ENCODE assay signal across 9 cellular contexts in genomic region chr3:88219138-88219792, GRCh38.
DNase-seq lines count a peak whose midpoint lies in the region; ATAC-seq, FAIRE-seq and TF ChIP-seq lines count a peak whose summit lies in the region.
"Had no signal": no experiment of that assay in that cellular context is flagged by ENCODE, and none has a peak within 500 bp of the region (broad histone marks: within the 10 kb centered on the region; RNA-seq: fewer than 3 reads in every experiment).

No MANE protein-coding gene starts in this region.

- H3K4me1 ChIP-seq in Caco-2 (no peaks in the 10 kb centered on the region), astrocyte (ENCODE audit: insufficient read depth, low read length) (no peaks in the 10 kb centered on the region), kidney (ENCODE audit: control insufficient read depth in 1 of 2, insufficient read depth in 1 of 2, low read depth in 1 of 2, low read length in 2 of 2) (no peaks in the 10 kb centered on the region), vagina (no peaks in the 10 kb centered on the region)
- H3K4me1 ChIP-seq: parathyroid adenoma had no signal

- DNase-seq in Caco-2 (peak; percentile 42 to 57), NCI-H524 (lab: John Stamatoyannopoulos, UW) (peak; percentile 42 to 80), astrocyte (ENCODE audit: low read depth) (peak; percentile 49), kidney (peak; percentile 57), vagina (ENCODE audit: extremely low spot score in 2 of 2) (no peak), activated T-cell treated with anti-CD3 and anti-CD28 coated beads for 4 hours (no peak)

- no peak for TF ChIP-seq POLR2A in vagina (IDR thresholded peaks at IDR 0.05)

- H3K27me3 ChIP-seq in Caco-2 (replicated peaks; ENCODE audit: control insufficient read depth, insufficient read depth, low read length) (no peaks in the 10 kb centered on the region), astrocyte (ENCODE audit: insufficient read depth, low read length) (no peaks in the 10 kb centered on the region), vagina (no peaks in the 10 kb centered on the region)

- no peak overlapping the region for H2AFZ ChIP-seq in astrocyte (ENCODE audit: low read depth, low read length)
- H2AFZ ChIP-seq: parathyroid adenoma had no signal

- intact Hi-C loops in Caco-2 (cut with micrococcal nuclease; ENCODE audit: unreplicated experiment) = loop anchor here (1.0 to 10.0 kb wide), 2 partner anchors 86 to 880 kb away; no protein-coding TSS in a partner anchor
- intact Hi-C loops in kidney (cut with DNase I) = no loop called here
- intact Hi-C loops in vagina (cut with DNase I) = no loop called here

- H3K27me3 Mint-ChIP-seq in Caco-2 (ENCODE audit: insufficient read depth, unreplicated experiment) = peaks cover 3% of the 10 kb centered on the region
- H3K27me3 Mint-ChIP-seq in astrocyte (ENCODE audit: low read depth, unreplicated experiment) = no peaks in the 10 kb centered on the region

- H3K9me3 ChIP-seq in Caco-2 = no peaks in the 10 kb centered on the region
- H3K9me3 ChIP-seq in astrocyte (ENCODE audit: insufficient read depth, low read depth, low read length) = no peaks in the 10 kb centered on the region
- H3K9me3 ChIP-seq in kidney (ENCODE audit: control insufficient read depth in 1 of 2, low read length in 2 of 2) = no peaks in the 10 kb centered on the region
- H3K9me3 ChIP-seq in vagina = no peaks in the 10 kb centered on the region

- no peaks in the 10 kb centered on the region for H3K9me3 Mint-ChIP-seq in Caco-2 (ENCODE audit: unreplicated experiment)
- peaks cover 2% of the 10 kb centered on the region for H3K9me3 Mint-ChIP-seq in astrocyte (ENCODE audit: unreplicated experiment)

- BruUV-seq in Caco-2 (replicated peaks; lab: Mats Ljungman, UMichigan) = no TSS peak

- H3K36me3 ChIP-seq in Caco-2 (ENCODE audit: control insufficient read depth, insufficient read depth, low read length) (no peaks in the 10 kb centered on the region), astrocyte (ENCODE audit: insufficient read depth, low read length) (no peaks in the 10 kb centered on the region), kidney (ENCODE audit: control insufficient read depth in 1 of 2, insufficient read depth in 2 of 2, low read length in 2 of 2) (no peaks in the 10 kb centered on the region), vagina (no peaks in the 10 kb centered on the region)

- H3K27ac ChIP-seq in astrocyte (ENCODE audit: low read depth, low read length) (no peak overlapping the region), kidney (ENCODE audit: low read depth in 2 of 2, low read length in 2 of 2) (no peak overlapping the region), vagina (no peak overlapping the region)
- H3K27ac ChIP-seq: parathyroid adenoma had no signal

- H3K4me3 Mint-ChIP-seq in Caco-2 (ENCODE audit: unreplicated experiment) (no peak overlapping the region), astrocyte (ENCODE audit: unreplicated experiment) (no peak overlapping the region)

- no peak overlapping the region for H3K27ac Mint-ChIP-seq in Caco-2 (ENCODE audit: unreplicated experiment)
- H3K27ac Mint-ChIP-seq in astrocyte (ENCODE audit: unreplicated experiment) = no peak overlapping the region

- POLR2A ChIA-PET in Caco-2 (lab: Charles Lee) = no interaction called here

- H3K9ac ChIP-seq in astrocyte (ENCODE audit: low read length) = no peak overlapping the region
- H3K9ac ChIP-seq in kidney (ENCODE audit: low read length in 2 of 2) = no peak overlapping the region
- H3K9ac ChIP-seq: parathyroid adenoma had no signal

- CTCF ChIA-PET in Caco-2 (lab: Charles Lee) = interaction anchor here (0.5 to 1.6 kb wide), 4 partner anchors 13 to 1860 kb away, joined by 3 to 4 read pairs (median 4); no protein-coding TSS in a partner anchor

- FAIRE-seq in astrocyte (lab: Jason Lieb, UNC) = no peak
- FAIRE-seq in kidney (lab: Jason Lieb, UNC) = no peak

- H3K4me2 ChIP-seq in astrocyte (ENCODE audit: low read length) = no peak overlapping the region

- H3K36me3 Mint-ChIP-seq in Caco-2 (ENCODE audit: insufficient read depth, unreplicated experiment) (no peaks in the 10 kb centered on the region), astrocyte (ENCODE audit: low read depth, unreplicated experiment) (no peaks in the 10 kb centered on the region)

- no peaks in the 10 kb centered on the region for H4K20me1 ChIP-seq in astrocyte (ENCODE audit: insufficient read depth, low read length)

- H3K79me2 ChIP-seq in astrocyte (ENCODE audit: insufficient read depth, low read length) = no peaks in the 10 kb centered on the region
- H3K79me2 ChIP-seq: parathyroid adenoma had no signal

- no peaks in the 10 kb centered on the region for H3K4me1 Mint-ChIP-seq in Caco-2 (ENCODE audit: low read depth, unreplicated experiment)
- H3K4me1 Mint-ChIP-seq in astrocyte (ENCODE audit: low read depth, unreplicated experiment) = no peaks in the 10 kb centered on the region

- TF ChIP-seq CTCF in Caco-2 (IDR thresholded peaks at IDR 0.05; ENCODE audit: insufficient read depth in 1 of 2, low read depth in 1 of 2, low read length in 1 of 2, severe bottlenecking in 1 of 2, unreplicated experiment in 1 of 2) = peak; percentile 35 to 61
- TF ChIP-seq CTCF in astrocyte (IDR thresholded peaks at IDR 0.05; ENCODE audit: insufficient read depth, low read depth, low read length) = peak; percentile 68
- TF ChIP-seq CTCF in kidney (IDR thresholded peaks at IDR 0.05; ENCODE audit: borderline replicate concordance, extremely low read depth, insufficient read depth) = peak; percentile 25
- TF ChIP-seq CTCF in vagina (IDR thresholded peaks at IDR 0.05) = peak in 2 of 3 experiments; percentile 20 to 22

- ATAC-seq in GM18907 (IDR thresholded peaks at IDR 0.05; ENCODE audit: unreplicated experiment) (peak; percentile 91), HG03135 (IDR thresholded peaks at IDR 0.05; ENCODE audit: unreplicated experiment) (peak; percentile 70)

- no peak overlapping the region for H3K4me3 ChIP-seq in Caco-2 (ENCODE audit: low read depth, low read length)
- no peak overlapping the region for H3K4me3 ChIP-seq in astrocyte (ENCODE audit: insufficient read depth, low read depth, low read length)
- H3K4me3 ChIP-seq in kidney (ENCODE audit: low read length in 2 of 2) = no peak overlapping the region
- H3K4me3 ChIP-seq in vagina = no peak overlapping the region

Comparison
In these comparisons a context has a peak if more than half of its experiments do, and no peak if none do; other contexts are left out.
1. DNase-seq: peak in Caco-2 (2 of 2), NCI-H524 (2 of 2), astrocyte (single experiment) and kidney (single experiment); none in vagina (0 of 2) and activated T-cell treated with anti-CD3 and anti-CD28 coated beads for 4 hours (single experiment).
2. Peak in every context shown above with its lines, with median percentiles within 50 percentile points of each other: CTCF ChIP-seq.